ENCODE assay signal across 14 cellular contexts in genomic region chr15:52284164-52284563, GRCh38. TPM values are rescaled to one million over a fixed set of nuclear protein-coding genes. Genes with fewer than 3 reads are reported as not detected.
DNase-seq lines count a peak whose midpoint lies in the region; FAIRE-seq and TF ChIP-seq lines count a peak whose summit lies in the region.
"Had no signal": no experiment of that assay in that cellular context is flagged by ENCODE, and none has a peak within 500 bp of the region (broad histone marks: within the 10 kb centered on the region; RNA-seq: fewer than 3 reads in every experiment).

No MANE protein-coding gene starts in this region.

- in situ Hi-C loops in Caki2 (cut with HindIII; ENCODE audit: low pct_unique_long_range_greater_than_20kb, low sequenced_read_pairs): no loop called here

- H3K27me3 Mint-ChIP-seq in astrocyte (ENCODE audit: low read depth, unreplicated experiment): no peaks in the 10 kb centered on the region
- H3K27me3 Mint-ChIP-seq: activated naive CD4-positive, alpha-beta T cell treated with anti-CD3 and anti-CD28 coated beads, Interleukin-2, amount 50 U/mL, for 24 hours had no signal

- no peaks in the 10 kb centered on the region for H3K36me3 ChIP-seq in astrocyte (ENCODE audit: insufficient read depth, low read length)

- H3K9ac ChIP-seq in astrocyte (ENCODE audit: low read length): no peak overlapping the region

- no peaks in the 10 kb centered on the region for H3K9me3 Mint-ChIP-seq in astrocyte (ENCODE audit: unreplicated experiment)
- H3K9me3 Mint-ChIP-seq: activated naive CD4-positive, alpha-beta T cell treated with anti-CD3 and anti-CD28 coated beads, Interleukin-2, amount 50 U/mL, for 24 hours had no signal

- H3K4me2 ChIP-seq in astrocyte (ENCODE audit: low read length): no peak overlapping the region

- no peaks in the 10 kb centered on the region for H3K36me3 Mint-ChIP-seq in astrocyte (ENCODE audit: low read depth, unreplicated experiment)
- H3K36me3 Mint-ChIP-seq: activated naive CD4-positive, alpha-beta T cell treated with anti-CD3 and anti-CD28 coated beads, Interleukin-2, amount 50 U/mL, for 24 hours had no signal

- no peaks in the 10 kb centered on the region for H4K20me1 ChIP-seq in astrocyte (ENCODE audit: insufficient read depth, low read length)

- H3K27me3 ChIP-seq in astrocyte (ENCODE audit: insufficient read depth, low read length): no peaks in the 10 kb centered on the region

- no peak overlapping the region for H3K4me3 Mint-ChIP-seq in astrocyte (ENCODE audit: unreplicated experiment)
- H3K4me3 Mint-ChIP-seq: activated naive CD4-positive, alpha-beta T cell treated with anti-CD3 and anti-CD28 coated beads, Interleukin-2, amount 50 U/mL, for 24 hours had no signal

- H2AFZ ChIP-seq in astrocyte (ENCODE audit: low read depth, low read length): no peak overlapping the region

- H3K79me2 ChIP-seq in astrocyte (ENCODE audit: insufficient read depth, low read length): no peaks in the 10 kb centered on the region

- FAIRE-seq in astrocyte (lab: Jason Lieb, UNC): no peak
- FAIRE-seq in RCC 7860 (lab: Jason Lieb, UNC): no peak
- FAIRE-seq: endothelial cell of umbilical vein, GM12891 had no signal

- no peak overlapping the region for H3K4me3 ChIP-seq in astrocyte (ENCODE audit: insufficient read depth, low read depth, low read length)

- H3K9me3 ChIP-seq in astrocyte (ENCODE audit: insufficient read depth, low read depth, low read length): no peaks in the 10 kb centered on the region

- TF ChIP-seq CTCF in astrocyte (IDR thresholded peaks at IDR 0.05; ENCODE audit: insufficient read depth, low read depth, low read length): no peak

- no peaks in the 10 kb centered on the region for H3K4me1 ChIP-seq in astrocyte (ENCODE audit: insufficient read depth, low read length)

- no peak overlapping the region for H3K27ac ChIP-seq in astrocyte (ENCODE audit: low read depth, low read length)

- peaks cover 15% of the 10 kb centered on the region for H3K4me1 Mint-ChIP-seq in astrocyte (ENCODE audit: low read depth, unreplicated experiment)
- H3K4me1 Mint-ChIP-seq: activated naive CD4-positive, alpha-beta T cell treated with anti-CD3 and anti-CD28 coated beads, Interleukin-2, amount 50 U/mL, for 24 hours had no signal

- peak; percentile 36 for DNase-seq in Caki2 (ENCODE audit: low read depth)
- peak; percentile 72 for DNase-seq in HCEC 1CT
- peak; percentile 46 for DNase-seq in astrocyte (ENCODE audit: low read depth)
- peak; percentile 74 for DNase-seq in iris pigment epithelial cell (ENCODE audit: low read depth)
- no peak for DNase-seq in iPS-NIHi7 (ENCODE audit: extremely low spot score)
- no peak for DNase-seq in RCC 7860 (ENCODE audit: low spot score)
- DNase-seq in T-helper 9 cell: no peak
- DNase-seq: cerebellar nuclear complex, Karpas-422, NCI-H1694, NCI-H510A treated with DMSO at 0.1 percent for 48 hours had no signal

- no peak overlapping the region for H3K27ac Mint-ChIP-seq in astrocyte (ENCODE audit: unreplicated experiment)
- H3K27ac Mint-ChIP-seq: activated naive CD4-positive, alpha-beta T cell treated with anti-CD3 and anti-CD28 coated beads, Interleukin-2, amount 50 U/mL, for 24 hours had no signal

RNA-seq across cellular contexts. Expression of gene MYO5C, which starts 11.4 kb away (rescaled TPM):
- total RNA-seq in Caki2 (2014; rRNA removed; shearing (Covaris generic); ENCODE audit: low replicate concordance): 0.72 and 1.6 TPM in 2 replicates
- total RNA-seq in astrocyte: 2.7 and 4.5 TPM in 2 replicates

Comparison
In these comparisons a context has a peak if more than half of its experiments do, and no peak if none do; other contexts are left out.
1. DNase-seq: peak in Caki2 (single experiment), HCEC 1CT (single experiment), astrocyte (single experiment) and iris pigment epithelial cell (single experiment); none in iPS-NIHi7 (single experiment), RCC 7860 (single experiment) and T-helper 9 cell (single experiment).